In the genomic region with DNA sequence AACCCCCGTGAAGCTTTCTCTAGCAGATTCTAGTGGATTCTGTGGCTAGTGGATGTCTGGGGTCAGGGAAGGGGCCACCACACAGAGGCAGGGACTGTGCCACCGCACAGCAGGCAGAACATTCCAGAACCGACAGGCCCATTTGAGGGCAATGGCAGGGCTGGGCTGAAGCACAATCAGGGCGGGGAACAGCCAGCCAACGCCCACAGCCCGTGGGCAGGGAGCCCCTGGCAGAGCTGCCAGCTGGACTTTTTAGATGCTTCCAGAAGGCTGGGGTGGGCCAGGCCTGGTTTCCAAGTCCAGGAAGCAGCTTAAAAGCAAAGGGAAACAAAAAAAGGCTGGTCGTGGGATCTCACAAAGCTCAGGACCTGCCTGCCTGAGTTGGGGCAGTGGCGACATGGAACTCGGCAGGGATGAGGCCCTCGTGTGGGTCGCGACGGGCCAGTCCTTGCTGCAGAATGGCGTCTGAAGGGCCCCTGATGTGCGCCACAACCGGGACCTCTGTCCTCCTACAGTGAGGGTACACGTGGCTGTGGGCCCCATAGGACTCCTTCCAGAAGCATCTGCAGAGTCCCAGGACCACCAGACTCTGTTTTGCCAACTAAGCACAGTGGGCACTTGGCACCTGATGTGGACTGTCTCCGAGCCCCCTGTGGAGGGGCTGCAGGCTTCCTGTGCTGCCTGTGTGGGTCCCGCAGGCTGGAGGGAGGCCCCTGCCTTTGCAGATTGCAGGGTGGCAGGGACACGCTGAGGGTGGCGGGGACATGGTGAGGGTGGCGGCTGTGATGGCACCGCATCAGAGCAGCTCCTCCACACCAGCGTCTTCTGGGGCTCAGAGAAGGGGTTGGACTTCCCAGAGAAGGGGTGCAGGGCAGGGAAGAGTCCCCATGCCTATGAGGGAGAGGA, we compare ENCODE assay signal across 11 cellular contexts. TPM values are rescaled to one million over a fixed set of nuclear protein-coding genes. Genes with fewer than 3 reads are reported as not detected.
A peak's percentile ranks its signal among the peaks of the same experiment; 100 is the strongest.
DNase-seq lines count a peak whose midpoint lies in the region; ATAC-seq and TF ChIP-seq lines count a peak whose summit lies in the region.
"Had no signal": no experiment of that assay in that cellular context is flagged by ENCODE, and none has a peak within 500 bp of the region (broad histone marks: within the 10 kb centered on the region; RNA-seq: fewer than 3 reads in every experiment).

No MANE protein-coding gene starts in this region.

- H3K4ac ChIP-seq in IMR-90 (ENCODE audit: low read depth, low read length): no peak overlapping the region

- peaks cover 10% of the 10 kb centered on the region for H3K36me3 ChIP-seq in IMR-90 (ENCODE audit: control insufficient read depth, insufficient read depth, low read length)
- H3K36me3 ChIP-seq in esophagus muscularis mucosa: peaks cover 0 to 33% (median 19%) of the 10 kb centered on the region in 4 donors
- peaks cover 0 to 11% of the 10 kb centered on the region in 2 donors for H3K36me3 ChIP-seq in muscle layer of duodenum (ENCODE audit: control insufficient read depth in 1 of 2, insufficient read depth in 2 of 2, low read length in 2 of 2)
- H3K36me3 ChIP-seq in subcutaneous abdominal adipose tissue (ENCODE audit: control insufficient read depth in 5 of 5, insufficient read depth in 5 of 5, low read length in 5 of 5): peaks cover 0 to 38% (median 21%) of the 10 kb centered on the region in 5 donors

- dilution Hi-C loops in IMR-90 (cut with HindIII; ENCODE audit: low sequenced_read_pairs, unreplicated experiment): no loop called here

- no peak overlapping the region for H3K4me3 Mint-ChIP-seq in T-helper 2 cell treated with Interferon-gamma antibody and Interleukin-4, amounts not matched to agents 5 μg/mL and 100 μg/mL, for 36 hours
- no peak overlapping the region for H3K4me3 Mint-ChIP-seq in activated naive CD4-positive, alpha-beta T cell treated with anti-CD3 and anti-CD28 coated beads for 36 hours
- H3K4me3 Mint-ChIP-seq: activated CD4-positive, alpha-beta T cell treated with anti-CD3 and anti-CD28 coated beads, Interleukin-2, amount 10 ng/mL, durations not matched to agents 7 days and 5 days; CD4-positive, alpha-beta memory T cell had no signal

- no peak overlapping the region for H3K27ac Mint-ChIP-seq in T-helper 2 cell treated with Interferon-gamma antibody and Interleukin-4, amounts not matched to agents 5 μg/mL and 100 μg/mL, for 36 hours
- no peak overlapping the region for H3K27ac Mint-ChIP-seq in activated naive CD4-positive, alpha-beta T cell treated with anti-CD3 and anti-CD28 coated beads for 36 hours
- H3K27ac Mint-ChIP-seq: activated CD4-positive, alpha-beta T cell treated with anti-CD3 and anti-CD28 coated beads, Interleukin-2, amount 10 ng/mL, durations not matched to agents 7 days and 5 days had no signal

- no peaks in the 10 kb centered on the region for H3K27me3 ChIP-seq in IMR-90 (ENCODE audit: control insufficient read depth, insufficient read depth, low read length)
- no peaks in the 10 kb centered on the region for H3K27me3 ChIP-seq in esophagus muscularis mucosa
- H3K27me3 ChIP-seq in muscle layer of duodenum (ENCODE audit: low read depth, low read length): no peaks in the 10 kb centered on the region
- no peaks in the 10 kb centered on the region for H3K27me3 ChIP-seq in subcutaneous abdominal adipose tissue (ENCODE audit: control insufficient read depth in 5 of 5, insufficient read depth in 4 of 5, low read length in 5 of 5)

- peak overlapping the region; percentile 15; the same call in 1 of the 2 replicates for H2AK5ac ChIP-seq in IMR-90 (ENCODE audit: low read depth, low read length)

- whole genome bisulfite sequencing in IMR-90 (ENCODE audit: extremely low coverage in 2 of 2, insufficient read length in 1 of 2), 2 experiments: 75% methylated on average over 19 of the region's 24 CpGs; no CpG with 5 or more reads in 1 of the 2 experiments
- 65% methylated on average over 14 of the region's 24 CpGs for WGBS in esophagus muscularis mucosa

- no peak overlapping the region for H2BK15ac ChIP-seq in IMR-90 (ENCODE audit: low read depth, low read length)

- peaks cover 11 to 64% of the 10 kb centered on the region in 2 experiments for H3K79me1 ChIP-seq in IMR-90 (ENCODE audit: low read depth in 1 of 2, low read length in 2 of 2)

- no peak overlapping the region for H3K23ac ChIP-seq in IMR-90 (ENCODE audit: low read depth, low read length)

- intact Hi-C loops in IMR-90 (cut with micrococcal nuclease) (no loop called here), esophagus muscularis mucosa (cut with DNase I) (no loop called here)
- intact Hi-C loops in activated naive CD4-positive, alpha-beta T cell treated with anti-CD3 and anti-CD28 coated beads for 36 hours (cut with micrococcal nuclease): no loop called here

- no peak overlapping the region for H2BK120ac ChIP-seq in IMR-90 (ENCODE audit: low read depth, low read length)

- H2AFZ ChIP-seq in IMR-90 (replicated peaks; ENCODE audit: low read length, poor library complexity): peak overlapping the region; percentile 43

- peaks cover 5% of the 10 kb centered on the region for H3K4me1 Mint-ChIP-seq in T-helper 2 cell treated with Interferon-gamma antibody and Interleukin-4, amounts not matched to agents 5 μg/mL and 100 μg/mL, for 36 hours (ENCODE audit: low read depth)
- H3K4me1 Mint-ChIP-seq in activated naive CD4-positive, alpha-beta T cell treated with anti-CD3 and anti-CD28 coated beads for 36 hours (ENCODE audit: low read depth): peaks cover 14% of the 10 kb centered on the region

- BruUV-seq in IMR-90 (replicated peaks; lab: Mats Ljungman, UMichigan): no TSS peak

- no peaks in the 10 kb centered on the region for H3K9me3 Mint-ChIP-seq in T-helper 2 cell treated with Interferon-gamma antibody and Interleukin-4, amounts not matched to agents 5 μg/mL and 100 μg/mL, for 36 hours
- H3K9me3 Mint-ChIP-seq in activated naive CD4-positive, alpha-beta T cell treated with anti-CD3 and anti-CD28 coated beads for 36 hours: no peaks in the 10 kb centered on the region
- H3K9me3 Mint-ChIP-seq: activated CD4-positive, alpha-beta T cell treated with anti-CD3 and anti-CD28 coated beads, Interleukin-2, amount 10 ng/mL, durations not matched to agents 7 days and 5 days; CD4-positive, alpha-beta memory T cell had no signal

- TF ChIP-seq POLR2A in IMR-90 (IDR thresholded peaks at IDR 0.05; ENCODE audit: low read depth, low read length) (no peak), esophagus muscularis mucosa (IDR thresholded peaks at IDR 0.05; ENCODE audit: low read depth) (no peak)

- H3K14ac ChIP-seq in IMR-90 (replicated peaks; ENCODE audit: low read depth, low read length): no peak overlapping the region

- no peak overlapping the region for H4K91ac ChIP-seq in IMR-90 (ENCODE audit: insufficient read depth, low read depth, low read length)

- H3K56ac ChIP-seq in IMR-90 (ENCODE audit: extremely low read depth, insufficient read depth, low read length): no peak overlapping the region

- H4K5ac ChIP-seq in IMR-90 (ENCODE audit: low read depth, low read length): no peak overlapping the region

- H3K9me3 ChIP-seq in IMR-90 (ENCODE audit: control insufficient read depth, insufficient read depth, low read length): no peaks in the 10 kb centered on the region
- no peaks in the 10 kb centered on the region for H3K9me3 ChIP-seq in esophagus muscularis mucosa
- H3K9me3 ChIP-seq in muscle layer of duodenum (ENCODE audit: control insufficient read depth in 1 of 2, low read length in 2 of 2): no peaks in the 10 kb centered on the region
- H3K9me3 ChIP-seq in subcutaneous abdominal adipose tissue (ENCODE audit: control insufficient read depth in 5 of 5, low read length in 5 of 5): no peaks in the 10 kb centered on the region

- H2AK9ac ChIP-seq in IMR-90 (replicated peaks; ENCODE audit: low read depth, low read length, poor library complexity): peak overlapping the region; percentile 68

- POLR2A ChIA-PET in IMR-90 (lab: Charles Lee; ENCODE audit: unreplicated experiment): no interaction called here

- no peak overlapping the region for H2BK20ac ChIP-seq in IMR-90 (ENCODE audit: low read depth, low read length)

- H2BK5ac ChIP-seq in IMR-90 (ENCODE audit: low read depth, low read length, poor library complexity, severe bottlenecking): no peak overlapping the region

- no peak for TF ChIP-seq RAD21 in IMR-90 (IDR thresholded peaks at IDR 0.05; ENCODE audit: low read length)

- H3K27ac ChIP-seq in IMR-90 (ENCODE audit: insufficient read depth, low read length) (no peak overlapping the region), esophagus muscularis mucosa (replicated peaks in 1 of 4) (peak overlapping the region; percentile 80 to 90 (median 86)), muscle layer of duodenum (ENCODE audit: low read length) (peak overlapping the region; percentile 49), subcutaneous abdominal adipose tissue (ENCODE audit: low read depth, low read length) (peak overlapping the region; percentile 89)

- peaks cover 10% of the 10 kb centered on the region for H3K9me1 ChIP-seq in IMR-90 (ENCODE audit: insufficient read depth, low read length)

- TF ChIP-seq CTCF in IMR-90 (conservative IDR thresholded peaks at IDR 0.05; ENCODE audit: low read depth, low read length): no peak
- TF ChIP-seq CTCF in esophagus muscularis mucosa (IDR thresholded peaks at IDR 0.05): no peak

- H3K4me2 ChIP-seq in IMR-90 (ENCODE audit: low read depth, low read length): no peak overlapping the region

- H3K18ac ChIP-seq in IMR-90 (ENCODE audit: low read depth, low read length): no peak overlapping the region

- H3K4me1 ChIP-seq in IMR-90 (ENCODE audit: control insufficient read depth, insufficient read depth, low read length) (peaks cover 4% of the 10 kb centered on the region; the same call in 1 of the 2 replicates), esophagus muscularis mucosa (peaks cover 42 to 96% (median 86%) of the 10 kb centered on the region in 4 donors), muscle layer of duodenum (ENCODE audit: control insufficient read depth in 1 of 2, insufficient read depth in 2 of 2, low read length in 2 of 2) (peaks cover 5 to 38% of the 10 kb centered on the region in 2 donors), subcutaneous abdominal adipose tissue (ENCODE audit: control insufficient read depth in 5 of 5, insufficient read depth in 5 of 5, low read length in 5 of 5) (peaks cover 2 to 29% (median 24%) of the 10 kb centered on the region in 5 donors)

- H3K4me3 ChIP-seq in IMR-90 (ENCODE audit: insufficient read depth, low read depth, low read length) (no peak overlapping the region), esophagus muscularis mucosa (peak overlapping the region in 3 of 4 donors; percentile 9 to 29 (median 15)), muscle layer of duodenum (ENCODE audit: low read depth in 1 of 2, low read length in 2 of 2) (peak overlapping the region in 1 of 2 donors; percentile 1), subcutaneous abdominal adipose tissue (ENCODE audit: low read depth in 1 of 5, low read length in 5 of 5) (no peak overlapping the region)

- no peak overlapping the region for H4K8ac ChIP-seq in IMR-90 (ENCODE audit: low read depth in 2 of 2, low read length in 2 of 2)

- peaks cover 70% of the 10 kb centered on the region for H4K20me1 ChIP-seq in IMR-90 (ENCODE audit: insufficient read depth, low read length)

- CTCF ChIA-PET in IMR-90 (lab: Yijun Ruan, JAX): interaction anchor here (1.1 kb wide), 1 partner anchor 54 kb away, joined by 4 read pairs; no protein-coding TSS in a partner anchor
- CTCF ChIA-PET in activated naive CD4-positive, alpha-beta T cell treated with anti-CD3 and anti-CD28 coated beads for 36 hours (lab: Charles Lee): interaction anchor here (0.5 to 1.1 kb wide), 2 partner anchors 177 to 277 kb away, joined by 4 read pairs; no protein-coding TSS in a partner anchor

- H3K27me3 Mint-ChIP-seq in T-helper 2 cell treated with Interferon-gamma antibody and Interleukin-4, amounts not matched to agents 5 μg/mL and 100 μg/mL, for 36 hours (ENCODE audit: low read depth): no peaks in the 10 kb centered on the region
- no peaks in the 10 kb centered on the region for H3K27me3 Mint-ChIP-seq in activated naive CD4-positive, alpha-beta T cell treated with anti-CD3 and anti-CD28 coated beads for 36 hours (ENCODE audit: low read depth)
- H3K27me3 Mint-ChIP-seq: activated CD4-positive, alpha-beta T cell treated with anti-CD3 and anti-CD28 coated beads, Interleukin-2, amount 10 ng/mL, durations not matched to agents 7 days and 5 days; CD4-positive, alpha-beta memory T cell had no signal

- DNase-seq in IMR-90 (no peak), esophagus muscularis mucosa (ENCODE audit: extremely low spot score) (no peak)
- DNase-seq in T-helper 2 cell treated with Interferon-gamma antibody and Interleukin-4, amounts not matched to agents 5 μg/mL and 100 μg/mL, for 36 hours (ENCODE audit: low spot score): no peak
- DNase-seq in activated naive CD4-positive, alpha-beta T cell treated with anti-CD3 and anti-CD28 coated beads for 36 hours: no peak
- no peak for DNase-seq in NK-92 treated with Interleukin-12 subunit alpha and Interleukin-12 subunit beta, amount 100 ng/mL, for 24 hours (lab: John Stamatoyannopoulos, UW)
- DNase-seq: activated CD4-positive, alpha-beta T cell treated with anti-CD3 and anti-CD28 coated beads, Interleukin-2, amount 10 ng/mL, durations not matched to agents 7 days and 5 days; CD4-positive, alpha-beta memory T cell; NCI-H1105 had no signal

- ATAC-seq in IMR-90 (ENCODE audit: low read depth) (no peak), GM19035 (IDR thresholded peaks at IDR 0.05; ENCODE audit: unreplicated experiment) (no peak)

- H3K36me3 Mint-ChIP-seq in T-helper 2 cell treated with Interferon-gamma antibody and Interleukin-4, amounts not matched to agents 5 μg/mL and 100 μg/mL, for 36 hours (ENCODE audit: low read depth): no peaks in the 10 kb centered on the region
- no peaks in the 10 kb centered on the region for H3K36me3 Mint-ChIP-seq in activated naive CD4-positive, alpha-beta T cell treated with anti-CD3 and anti-CD28 coated beads for 36 hours (ENCODE audit: low read depth)

- H3K9ac ChIP-seq in IMR-90 (ENCODE audit: low read depth, low read length): no peak overlapping the region
- H3K9ac ChIP-seq in subcutaneous abdominal adipose tissue (ENCODE audit: low read length in 5 of 5): peak overlapping the region in 2 of 5 donors; percentile 3 to 8

- in situ Hi-C loops in IMR-90 (cut with MboI; ENCODE audit: low sequenced_read_pairs): no loop called here

- no peak for TF ChIP-seq EP300 in esophagus muscularis mucosa (IDR thresholded peaks at IDR 0.05)

RNA-seq across cellular contexts. Expression of a gene that starts 7.8 kb away (rescaled TPM):
- total RNA-seq in IMR-90 (2012; rRNA removed): 41.2 and 41.4 TPM in 2 replicates
- 89.2 and 93.4 TPM in 2 replicates for polyA plus RNA-seq in IMR-90 (2012; rRNA removed)
- polyA plus RNA-seq in IMR-90 (2012; cell fraction: cytosol; rRNA removed): 107 and 145 TPM in 2 replicates
- 83.4 and 98.8 TPM in 2 replicates for polyA plus RNA-seq in IMR-90 (2012; cell fraction: nucleus; rRNA removed; ENCODE audit: low replicate concordance)
- total RNA-seq in esophagus muscularis mucosa: 100 to 1,000 TPM; 121 to 180 (median 156) TPM
- 10 to 100 TPM in 1 of 2 experiments, 1 to 10 TPM in 1; 9.1 to 10.4 TPM for total RNA-seq in activated naive CD4-positive, alpha-beta T cell treated with anti-CD3 and anti-CD28 coated beads for 36 hours

RNA-seq across cellular contexts. Expression of a gene that starts 8.2 kb away (rescaled TPM):
- total RNA-seq in IMR-90 (2012; rRNA removed): 7.5 and 8.1 TPM in 2 replicates
- 9.0 and 9.5 TPM in 2 replicates for polyA plus RNA-seq in IMR-90 (2012; rRNA removed)
- polyA plus RNA-seq in IMR-90 (2012; cell fraction: cytosol; rRNA removed): 5.3 and 5.5 TPM in 2 replicates
- 29.9 and 33.1 TPM in 2 replicates for polyA plus RNA-seq in IMR-90 (2012; cell fraction: nucleus; rRNA removed; ENCODE audit: low replicate concordance)
- 1 to 10 TPM; 1.6 to 5.4 (median 2.1) TPM for total RNA-seq in esophagus muscularis mucosa
- 10 to 100 TPM; 49.0 to 50.4 TPM for total RNA-seq in activated naive CD4-positive, alpha-beta T cell treated with anti-CD3 and anti-CD28 coated beads for 36 hours

Comparison
In these comparisons a context has a peak if more than half of its experiments do, and no peak if none do; other contexts are left out.
1. H3K4me3 ChIP-seq: peak in esophagus muscularis mucosa (3 of 4); none in IMR-90 (single experiment) and subcutaneous abdominal adipose tissue (0 of 5).